Comparison of ENCODE assay signal across 13 cellular contexts in the genomic region with DNA sequence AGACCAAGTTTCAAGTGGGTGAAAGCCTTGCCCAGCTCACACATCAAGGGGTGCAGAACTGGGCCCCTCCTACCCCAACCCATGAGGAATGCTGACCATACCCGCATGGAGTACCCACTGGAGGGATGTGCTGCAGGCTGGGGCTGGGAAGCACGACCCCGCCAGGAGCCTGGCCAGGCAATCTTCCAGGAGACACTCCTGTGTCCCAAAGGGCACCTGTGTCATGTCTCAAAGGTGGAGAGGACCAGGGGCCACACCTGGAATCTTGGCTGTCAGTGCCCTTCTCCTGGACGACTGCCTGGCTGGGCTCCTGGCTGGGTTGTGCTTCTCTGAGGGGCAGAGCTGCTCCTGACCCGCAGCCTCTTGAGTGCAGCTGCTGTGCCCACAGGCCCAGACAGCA.
"Had no signal": no experiment of that assay in that cellular context is flagged by ENCODE, and none has a peak within 500 bp of the region (broad histone marks: within the 10 kb centered on the region; RNA-seq: fewer than 3 reads in every experiment).

No MANE protein-coding gene starts in this region.

- H3K27ac ChIP-seq: gastrocnemius medialis, heart left ventricle, prostate gland, tibial artery, uterus had no signal

- H3K4me3 ChIP-seq: gastrocnemius medialis, heart left ventricle, prostate gland, tibial artery, uterus had no signal

- H3K36me3 ChIP-seq: gastrocnemius medialis, heart left ventricle, prostate gland, tibial artery, uterus had no signal

- H3K27ac Mint-ChIP-seq: activated T-helper 2 cell treated with anti-CD3 and anti-CD28 coated beads, Interferon-gamma antibody, Interleukin-2, Interleukin-4, amounts not matched to agents 10 μg/mL and 5 μg/mL and 100 μg/mL, durations not matched to agents 14 hours and 24 hours and 36 hours; endodermal cell; nephron progenitor cell had no signal

- H3K4me3 Mint-ChIP-seq: endodermal cell, nephron progenitor cell had no signal

- H3K27me3 ChIP-seq: gastrocnemius medialis, heart left ventricle, tibial artery, uterus had no signal

- H3K4me1 ChIP-seq: prostate gland, uterus had no signal

- H3K9me3 Mint-ChIP-seq: activated T-helper 2 cell treated with anti-CD3 and anti-CD28 coated beads, Interferon-gamma antibody, Interleukin-2, Interleukin-4, amounts not matched to agents 10 μg/mL and 5 μg/mL and 100 μg/mL, durations not matched to agents 14 hours and 24 hours and 36 hours; endodermal cell; nephron progenitor cell had no signal

- ATAC-seq: gastrocnemius medialis, heart left ventricle, sciatic nerve had no signal

- DNase-seq: activated CD4-positive, alpha-beta T cell treated with anti-CD3 and anti-CD28 coated beads, Interleukin-2, amount 50 U/mL, for 48 hours; activated naive CD4-positive, alpha-beta T cell treated with anti-CD3 and anti-CD28 coated beads, Interleukin-2, amount 50 U/mL, for 16 hours; activated T-cell treated with anti-CD3 and anti-CD28 coated beads, Interleukin-2, amount 50 U/mL, for 1 hour; endodermal cell; gastrocnemius medialis; nephron progenitor cell; stimulated activated CD4-positive, alpha-beta T cell treated with anti-CD3 and anti-CD28 coated beads, Interleukin-2, amount 100 ng/mL, for 24 hours; tibial artery; uterus had no signal

- H3K9me3 ChIP-seq: gastrocnemius medialis, heart left ventricle, prostate gland, tibial artery, uterus had no signal
